In the genomic region with DNA sequence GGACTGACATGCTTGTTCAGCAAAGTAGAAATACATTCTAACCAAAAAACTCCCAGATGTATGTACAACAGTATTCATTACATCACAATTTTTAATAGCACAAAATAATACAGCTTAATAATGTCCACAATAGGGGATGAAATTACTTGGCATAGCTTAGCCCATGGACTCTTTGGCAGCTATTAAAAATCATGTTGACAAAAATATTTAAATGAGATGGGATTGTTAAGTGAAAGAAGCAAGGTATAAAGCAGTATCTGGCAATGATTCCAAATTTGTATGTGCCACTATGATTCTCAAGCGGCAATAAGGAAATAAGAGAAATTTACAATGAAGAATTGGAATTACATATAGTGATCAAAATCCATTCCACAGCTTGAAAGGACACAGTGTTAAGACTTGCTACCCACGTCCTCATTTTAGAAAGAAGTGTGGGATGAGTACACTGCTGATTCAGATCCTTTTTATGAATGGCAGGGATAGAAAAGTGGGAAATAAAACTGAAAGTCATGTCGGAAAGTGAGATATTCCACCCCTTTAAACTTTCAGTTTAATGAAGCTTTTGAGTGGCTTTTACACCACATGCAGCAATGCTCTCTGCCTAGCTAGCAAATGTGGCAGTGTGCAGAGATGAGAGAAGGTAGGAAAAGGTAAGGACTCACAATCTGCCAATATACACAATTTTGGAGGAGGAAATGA, we compare ENCODE assay signal across 9 cellular contexts. TPM values are rescaled to one million over a fixed set of nuclear protein-coding genes. Genes with fewer than 3 reads are reported as not detected.
DNase-seq lines count a peak whose midpoint lies in the region; ATAC-seq and TF ChIP-seq lines count a peak whose summit lies in the region.
"Had no signal": no experiment of that assay in that cellular context is flagged by ENCODE, and none has a peak within 500 bp of the region (broad histone marks: within the 10 kb centered on the region; RNA-seq: fewer than 3 reads in every experiment).

No MANE protein-coding gene starts in this region.

- CTCF ChIA-PET in SK-N-SH (lab: Yijun Ruan, JAX), result interaction anchor here (0.6 to 6.5 kb wide), 24 partner anchors 8 to 310 kb away, joined by 3 to 99 read pairs (median 6); no protein-coding TSS in a partner anchor

- peak overlapping the region; percentile 9 for H3K4me3 Mint-ChIP-seq in dendritic cell treated with granulocyte-macrophage colony-stimulating factor and Interleukin-4, amounts not matched to agents 40 ng/mL and 50 ng/mL, for 4 days
- H3K4me3 Mint-ChIP-seq in natural killer cell, result peak overlapping the region; percentile 43

- H3K4me3 ChIP-seq in SK-N-SH (ENCODE audit: low read depth in 2 of 2, low read length in 1 of 2), result peak overlapping the region; percentile 30 to 83
- H3K4me3 ChIP-seq in upper lobe of right lung, result peak overlapping the region; percentile 65
- H3K4me3 ChIP-seq in Karpas-422 (ENCODE audit: low read length), result no peak overlapping the region

- H3K4me1 ChIP-seq in SK-N-SH (ENCODE audit: control insufficient read depth in 1 of 2, insufficient read depth in 2 of 2, low read depth in 1 of 2, low read length in 1 of 2) (peaks cover 0 to 16% of the 10 kb centered on the region in 2 experiments; a peak in 2 of 4 replicates), upper lobe of right lung (peaks cover 6% of the 10 kb centered on the region), Karpas-422 (ENCODE audit: low read length) (peaks cover 13% of the 10 kb centered on the region)

- DNase-seq in SK-N-SH, result no peak
- no peak for DNase-seq in natural killer cell
- no peak for DNase-seq in upper lobe of right lung
- no peak for DNase-seq in Karpas-422
- DNase-seq in GF-D8 (lab: John Stamatoyannopoulos, UW), result no peak
- no peak for DNase-seq in SK-N-DZ (ENCODE audit: low spot score)

- H4K20me1 ChIP-seq in SK-N-SH (ENCODE audit: insufficient read depth), result no peaks in the 10 kb centered on the region
- no peaks in the 10 kb centered on the region for H4K20me1 ChIP-seq in Karpas-422 (ENCODE audit: insufficient read depth, low read depth, low read length)

- intact Hi-C loops in dendritic cell treated with granulocyte-macrophage colony-stimulating factor and Interleukin-4, amounts not matched to agents 40 ng/mL and 50 ng/mL, for 4 days (cut with micrococcal nuclease), result no loop called here
- intact Hi-C loops in natural killer cell (cut with micrococcal nuclease) (no loop called here), upper lobe of right lung (cut with DNase I) (no loop called here)

- H3F3A ChIP-seq in SK-N-SH (replicated peaks; ENCODE audit: insufficient read depth), result peaks cover 4% of the 10 kb centered on the region

- WGBS in SK-N-SH (ENCODE audit: low lambda C conversion rate), result 68% methylated on average over 3 of the region's 3 CpGs

- peaks cover 57% of the 10 kb centered on the region for H3K27me3 Mint-ChIP-seq in dendritic cell treated with granulocyte-macrophage colony-stimulating factor and Interleukin-4, amounts not matched to agents 40 ng/mL and 50 ng/mL, for 4 days
- H3K27me3 Mint-ChIP-seq in natural killer cell (ENCODE audit: low read depth in 2 of 2), result peaks cover 11 to 38% of the 10 kb centered on the region in 2 donors

- H3K4me1 Mint-ChIP-seq in dendritic cell treated with granulocyte-macrophage colony-stimulating factor and Interleukin-4, amounts not matched to agents 40 ng/mL and 50 ng/mL, for 4 days (ENCODE audit: low read depth), result peaks cover 30% of the 10 kb centered on the region
- peaks cover 33 to 39% of the 10 kb centered on the region in 2 donors for H3K4me1 Mint-ChIP-seq in natural killer cell

- no peaks in the 10 kb centered on the region for H3K9me3 Mint-ChIP-seq in dendritic cell treated with granulocyte-macrophage colony-stimulating factor and Interleukin-4, amounts not matched to agents 40 ng/mL and 50 ng/mL, for 4 days
- H3K9me3 Mint-ChIP-seq in natural killer cell, result no peaks in the 10 kb centered on the region

- TF ChIP-seq CTCF in SK-N-SH (IDR thresholded peaks at IDR 0.05), result no peak
- no peak for TF ChIP-seq CTCF in natural killer cell (IDR thresholded peaks at IDR 0.05)
- no peak for TF ChIP-seq CTCF in upper lobe of right lung (IDR thresholded peaks at IDR 0.05)

- H3K27me3 ChIP-seq in SK-N-SH (ENCODE audit: insufficient read depth) (no peaks in the 10 kb centered on the region), upper lobe of right lung (no peaks in the 10 kb centered on the region), Karpas-422 (ENCODE audit: low read length) (no peaks in the 10 kb centered on the region)

- TF ChIP-seq RAD21 in SK-N-SH (IDR thresholded peaks at IDR 0.05; ENCODE audit: low read length), result no peak

- peaks cover 26% of the 10 kb centered on the region for H3K79me2 ChIP-seq in SK-N-SH (ENCODE audit: insufficient read depth)
- H3K79me2 ChIP-seq in Karpas-422 (ENCODE audit: low read length), result no peaks in the 10 kb centered on the region

- H3K9me2 ChIP-seq in SK-N-SH, result no peaks in the 10 kb centered on the region
- H3K9me2 ChIP-seq in Karpas-422 (replicated peaks; ENCODE audit: insufficient read depth, low read length), result no peaks in the 10 kb centered on the region

- no peak overlapping the region for H2AFZ ChIP-seq in SK-N-SH (ENCODE audit: low read depth)
- no peak overlapping the region for H2AFZ ChIP-seq in Karpas-422 (ENCODE audit: low read length)

- ATAC-seq in SK-N-SH treated with all-trans-retinoic acid at 6 μM for 48 hours (no peak), natural killer cell (no peak), upper lobe of right lung (no peak)

- H3K27ac ChIP-seq in SK-N-SH (ENCODE audit: low read depth in 2 of 2, low read length in 1 of 2) (no peak overlapping the region), upper lobe of right lung (no peak overlapping the region), Karpas-422 (ENCODE audit: low read length) (no peak overlapping the region)
- H3K27ac ChIP-seq: SJSA1 had no signal

- no peak overlapping the region for H3K9ac ChIP-seq in SK-N-SH
- no peak overlapping the region for H3K9ac ChIP-seq in Karpas-422 (ENCODE audit: low read length)

- no peak for TF ChIP-seq EP300 in SK-N-SH (IDR thresholded peaks at IDR 0.05; ENCODE audit: borderline replicate concordance in 1 of 2, low read depth in 1 of 2, low read length in 1 of 2)

- H3K4me2 ChIP-seq in SK-N-SH (peak overlapping the region; percentile 85), Karpas-422 (ENCODE audit: low read depth, low read length, poor library complexity, severe bottlenecking) (no peak overlapping the region)

- H3K27ac Mint-ChIP-seq in dendritic cell treated with granulocyte-macrophage colony-stimulating factor and Interleukin-4, amounts not matched to agents 40 ng/mL and 50 ng/mL, for 4 days, result no peak overlapping the region
- H3K27ac Mint-ChIP-seq in natural killer cell, result no peak overlapping the region

- no peaks in the 10 kb centered on the region for H3K9me3 ChIP-seq in SK-N-SH
- no peaks in the 10 kb centered on the region for H3K9me3 ChIP-seq in upper lobe of right lung
- H3K9me3 ChIP-seq in Karpas-422 (ENCODE audit: low read length), result no peaks in the 10 kb centered on the region
- H3K9me3 ChIP-seq: SJSA1 had no signal

- H3K36me3 Mint-ChIP-seq in dendritic cell treated with granulocyte-macrophage colony-stimulating factor and Interleukin-4, amounts not matched to agents 40 ng/mL and 50 ng/mL, for 4 days (ENCODE audit: low read depth), result no peaks in the 10 kb centered on the region
- no peaks in the 10 kb centered on the region for H3K36me3 Mint-ChIP-seq in natural killer cell

- H3K36me3 ChIP-seq in SK-N-SH (replicated peaks in 1 of 2; ENCODE audit: control insufficient read depth in 1 of 2, insufficient read depth in 2 of 2, low read length in 1 of 2), result no peaks in the 10 kb centered on the region
- no peaks in the 10 kb centered on the region for H3K36me3 ChIP-seq in upper lobe of right lung
- no peaks in the 10 kb centered on the region for H3K36me3 ChIP-seq in Karpas-422 (ENCODE audit: insufficient read depth, low read length)
- H3K36me3 ChIP-seq: SJSA1 had no signal

- POLR2A ChIA-PET in SK-N-SH (lab: Yijun Ruan, JAX), result no interaction called here

TF ChIP-seq in SK-N-SH, 30 proteins besides CTCF, POLR2A, EP300 and RAD21 (continues in another document):
- TF ChIP-seq CHD2 (IDR thresholded peaks at IDR 0.05; ENCODE audit: low read length, partially characterized antibody) (no peak), YY1 (IDR thresholded peaks at IDR 0.05; ENCODE audit: low read depth) (no peak)
- TF ChIP-seq, protein P1, sequence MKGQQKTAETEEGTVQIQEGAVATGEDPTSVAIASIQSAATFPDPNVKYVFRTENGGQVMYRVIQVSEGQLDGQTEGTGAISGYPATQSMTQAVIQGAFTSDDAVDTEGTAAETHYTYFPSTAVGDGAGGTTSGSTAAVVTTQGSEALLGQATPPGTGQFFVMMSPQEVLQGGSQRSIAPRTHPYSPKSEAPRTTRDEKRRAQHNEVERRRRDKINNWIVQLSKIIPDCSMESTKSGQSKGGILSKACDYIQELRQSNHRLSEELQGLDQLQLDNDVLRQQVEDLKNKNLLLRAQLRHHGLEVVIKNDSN (IDR thresholded peaks at IDR 0.05; ENCODE audit: borderline replicate concordance, low read depth), result no peak

TF ChIP-seq in SK-N-SH treated with all-trans-retinoic acid at 6 μM for 48 hours, 23 proteins besides CTCF, POLR2A, EP300 and RAD21 (continues in another document):
- no peak for TF ChIP-seq ZFP30 (CRISPR knock-in tag; IDR thresholded peaks at IDR 0.05)
- no peak for TF ChIP-seq TOX (CRISPR knock-in tag; IDR thresholded peaks at IDR 0.05; ENCODE audit: borderline replicate concordance)
- TF ChIP-seq, protein P2, sequence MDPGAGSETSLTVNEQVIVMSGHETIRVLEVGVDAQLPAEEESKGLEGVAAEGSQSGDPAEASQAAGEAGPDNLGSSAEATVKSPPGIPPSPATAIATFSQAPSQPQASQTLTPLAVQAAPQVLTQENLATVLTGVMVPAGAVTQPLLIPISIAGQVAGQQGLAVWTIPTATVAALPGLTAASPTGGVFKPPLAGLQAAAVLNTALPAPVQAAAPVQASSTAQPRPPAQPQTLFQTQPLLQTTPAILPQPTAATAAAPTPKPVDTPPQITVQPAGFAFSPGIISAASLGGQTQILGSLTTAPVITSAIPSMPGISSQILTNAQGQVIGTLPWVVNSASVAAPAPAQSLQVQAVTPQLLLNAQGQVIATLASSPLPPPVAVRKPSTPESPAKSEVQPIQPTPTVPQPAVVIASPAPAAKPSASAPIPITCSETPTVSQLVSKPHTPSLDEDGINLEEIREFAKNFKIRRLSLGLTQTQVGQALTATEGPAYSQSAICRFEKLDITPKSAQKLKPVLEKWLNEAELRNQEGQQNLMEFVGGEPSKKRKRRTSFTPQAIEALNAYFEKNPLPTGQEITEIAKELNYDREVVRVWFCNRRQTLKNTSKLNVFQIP (CRISPR knock-in tag; IDR thresholded peaks at IDR 0.05; ENCODE audit: borderline replicate concordance, low read depth), result no peak

RNA-seq across cellular contexts. Expression of a gene that starts 2.4 kb away (rescaled TPM):
- polyA plus RNA-seq in SK-N-SH (2012; rRNA removed), result 2.8 and 3.3 TPM in 2 replicates
- 2.0 and 2.9 TPM in 2 replicates for polyA plus RNA-seq in SK-N-SH (2012; cell fraction: cytosol; rRNA removed)
- 3.3 and 3.7 TPM in 2 replicates for polyA plus RNA-seq in SK-N-SH (2012; cell fraction: nucleus; rRNA removed)
- under 1 TPM in 1 of 3 donors, not detected in 2; 0.09 TPM for total RNA-seq in natural killer cell
- total RNA-seq in upper lobe of right lung, result 11.5 TPM
- 0.11 and 0.22 TPM in 2 replicates for total RNA-seq in Karpas-422 (2014; rRNA removed; shearing (Covaris generic); ENCODE audit: low replicate concordance)
- 1.4 and 3.1 TPM in 2 replicates for polyA plus RNA-seq in SK-N-DZ (2014; cell fraction: cytosol; rRNA removed)
- 0.49 and 0.73 TPM in 2 replicates for polyA plus RNA-seq in SK-N-DZ (2014; cell fraction: nucleus; rRNA removed)

Comparison
In these comparisons a context has a peak if more than half of its experiments do, and no peak if none do; other contexts are left out.
1. RNA of a gene that starts 2.4 kb away (total RNA-seq): 11.5 TPM in upper lobe of right lung (single experiment); 0.11 to 0.22 TPM in Karpas-422 and 0.09 TPM in natural killer cell; every median in the first group is over 10 times any median in the second.